24 cellular contexts compared by ENCODE assay signal in the genomic region with DNA sequence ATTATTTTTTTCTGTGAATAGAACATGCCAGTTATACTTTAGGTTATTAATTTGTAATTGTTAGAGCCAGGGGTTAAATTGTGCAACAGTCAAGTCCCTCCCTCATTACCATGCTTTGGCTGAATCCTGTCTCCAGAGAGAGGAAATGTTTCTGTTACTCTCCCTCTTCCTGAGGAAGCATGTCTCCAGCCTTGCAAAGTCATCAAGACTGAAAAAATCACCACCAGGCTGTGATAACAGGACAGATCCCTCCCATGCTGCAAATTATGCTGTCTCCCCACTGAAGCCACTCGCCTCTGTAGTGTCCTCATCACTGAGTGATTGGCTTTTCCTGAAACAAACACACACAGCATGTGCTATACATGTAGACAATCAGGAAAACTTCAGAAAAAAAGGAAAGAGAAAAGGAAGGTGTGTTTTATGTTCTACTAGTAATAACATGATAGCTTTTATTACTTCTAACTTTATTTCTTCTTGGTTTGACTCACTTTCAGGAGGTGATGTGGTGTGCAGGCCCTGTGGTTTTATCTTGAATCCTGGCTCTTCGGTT.
DNase-seq lines count a peak whose midpoint lies in the region; ATAC-seq, FAIRE-seq and TF ChIP-seq lines count a peak whose summit lies in the region.
"Had no signal": no experiment of that assay in that cellular context is flagged by ENCODE, and none has a peak within 500 bp of the region (broad histone marks: within the 10 kb centered on the region; RNA-seq: fewer than 3 reads in every experiment).

No MANE protein-coding gene starts in this region.

- H3K4me3 ChIP-seq in right atrium auricular region (no peak overlapping the region), endothelial cell of umbilical vein (replicated peaks in 1 of 3; ENCODE audit: insufficient read depth in 1 of 3, low read depth in 1 of 3, low read length in 3 of 3) (no peak overlapping the region), right lobe of liver (no peak overlapping the region), uterus (no peak overlapping the region), MG63 (no peak overlapping the region)
- H3K4me3 ChIP-seq: adrenal gland, neural progenitor cell had no signal

- CTCF ChIA-PET in endothelial cell of umbilical vein (lab: Charles Lee): interaction anchor here (1.4 kb wide), 1 partner anchor 9 kb away, joined by 4 read pairs; no protein-coding TSS in a partner anchor

- peak overlapping the region; percentile 48 for H3K4me2 ChIP-seq in endothelial cell of umbilical vein (ENCODE audit: insufficient read depth, low read length)
- H3K4me2 ChIP-seq: neural progenitor cell had no signal

- dilution Hi-C loops in endothelial cell of umbilical vein (cut with MboI; ENCODE audit: extremely low pct_ligation_motif_present, low sequenced_read_pairs): no loop called here

- H3K36me3 ChIP-seq in right atrium auricular region: no peaks in the 10 kb centered on the region
- H3K36me3 ChIP-seq in endothelial cell of umbilical vein (ENCODE audit: control insufficient read depth in 2 of 2, extremely low read depth in 1 of 2, insufficient read depth in 2 of 2, low read length in 2 of 2): no peaks in the 10 kb centered on the region
- no peaks in the 10 kb centered on the region for H3K36me3 ChIP-seq in right lobe of liver
- no peaks in the 10 kb centered on the region for H3K36me3 ChIP-seq in uterus
- no peaks in the 10 kb centered on the region for H3K36me3 ChIP-seq in MG63
- H3K36me3 ChIP-seq: adrenal gland, brain microvascular endothelial cell, neural progenitor cell had no signal

- no peaks in the 10 kb centered on the region for H3K4me1 Mint-ChIP-seq in activated T-helper 17 cell treated with anti-CD3 and anti-CD28 coated beads, Interleukin-2, amount 50 U/mL, for 72 hours
- H3K4me1 Mint-ChIP-seq: neural progenitor cell had no signal

- no peak overlapping the region for H3K4me3 Mint-ChIP-seq in activated T-helper 17 cell treated with anti-CD3 and anti-CD28 coated beads, Interleukin-2, amount 50 U/mL, for 72 hours
- H3K4me3 Mint-ChIP-seq: neural progenitor cell had no signal

- POLR2A ChIA-PET in endothelial cell of umbilical vein (lab: Charles Lee): no interaction called here

- DNase-seq in Right ventricle myocardium inferior (ENCODE audit: missing footprints) (no peak), right atrium auricular region (ENCODE audit: low spot score) (no peak), endothelial cell of umbilical vein (ENCODE audit: low read depth, low spot score) (peak; percentile 86), right lobe of liver (no peak), uterus (no peak), MG63 (no peak), erythroblast (lab: John Stamatoyannopoulos, UW) (no peak)
- DNase-seq: activated CD8-positive, alpha-beta memory T cell treated with anti-CD3 and anti-CD28 coated beads for 24 hours; activated naive CD4-positive, alpha-beta T cell treated with Interleukin-2 at 50 U/mL for 16 hours; activated T-cell treated with anti-CD3 and anti-CD28 coated beads, Interleukin-2, amount 50 U/mL, for 1 hour; brain microvascular endothelial cell; Caco-2; cortex of kidney; DMS79; GOT3; KG1; NCI-H1436 treated with DMSO at 0.1 percent for 48 hours; NCI-H446 treated with DMSO at 0.1 percent for 48 hours; posterior cingulate gyrus; trophoblast cell had no signal

- H3K27me3 Mint-ChIP-seq in activated T-helper 17 cell treated with anti-CD3 and anti-CD28 coated beads, Interleukin-2, amount 50 U/mL, for 72 hours: no peaks in the 10 kb centered on the region

- peak overlapping the region; percentile 87 for H2AFZ ChIP-seq in endothelial cell of umbilical vein (ENCODE audit: low read depth, low read length)
- H2AFZ ChIP-seq: neural progenitor cell had no signal

- H3K9me3 Mint-ChIP-seq in activated T-helper 17 cell treated with anti-CD3 and anti-CD28 coated beads, Interleukin-2, amount 50 U/mL, for 72 hours: peaks cover 13% of the 10 kb centered on the region
- H3K9me3 Mint-ChIP-seq: neural progenitor cell had no signal

- no peaks in the 10 kb centered on the region for H3K4me1 ChIP-seq in right atrium auricular region
- H3K4me1 ChIP-seq in endothelial cell of umbilical vein (ENCODE audit: control insufficient read depth, extremely low read depth, insufficient read depth, low read length): peaks cover 36% of the 10 kb centered on the region
- no peaks in the 10 kb centered on the region for H3K4me1 ChIP-seq in right lobe of liver
- no peaks in the 10 kb centered on the region for H3K4me1 ChIP-seq in uterus
- H3K4me1 ChIP-seq: adrenal gland, Caco-2, neural progenitor cell had no signal

- no peaks in the 10 kb centered on the region for H3K79me2 ChIP-seq in endothelial cell of umbilical vein (ENCODE audit: control insufficient read depth, insufficient read depth, low read length)

- WGBS in right lobe of liver (ENCODE audit: insufficient coverage, low coverage, low lambda C conversion rate, missing lambda C conversion rate): 32% methylated on average over 2 of the region's 2 CpGs

- peak; percentile 94 for FAIRE-seq in endothelial cell of umbilical vein (lab: Jason Lieb, UNC)
- FAIRE-seq: HTR-8/SVneo had no signal

- no peaks in the 10 kb centered on the region for H3K36me3 Mint-ChIP-seq in activated T-helper 17 cell treated with anti-CD3 and anti-CD28 coated beads, Interleukin-2, amount 50 U/mL, for 72 hours (ENCODE audit: low read depth)
- H3K36me3 Mint-ChIP-seq: neural progenitor cell had no signal

- no peaks in the 10 kb centered on the region for H4K20me1 ChIP-seq in endothelial cell of umbilical vein (replicated peaks; ENCODE audit: control insufficient read depth, extremely low read depth, insufficient read depth, low read length)

- no peak overlapping the region for H3K27ac Mint-ChIP-seq in activated T-helper 17 cell treated with anti-CD3 and anti-CD28 coated beads, Interleukin-2, amount 50 U/mL, for 72 hours
- H3K27ac Mint-ChIP-seq: neural progenitor cell had no signal

- H3K27ac ChIP-seq in right atrium auricular region (peak overlapping the region in 1 of 2 donors; percentile 11), endothelial cell of umbilical vein (ENCODE audit: insufficient read depth, low read depth, low read length) (peak overlapping the region; percentile 59), right lobe of liver (no peak overlapping the region), uterus (peak overlapping the region; percentile 30 to 60)
- H3K27ac ChIP-seq: adrenal gland, brain microvascular endothelial cell, neural progenitor cell had no signal

- intact Hi-C loops in Right ventricle myocardium inferior (cut with DNase I): loop anchor here (5.0 to 10.0 kb wide), 2 partner anchors 99 to 291 kb away; partner anchors contain the start of gene JAG1
- intact Hi-C loops in endothelial cell of umbilical vein (cut with micrococcal nuclease): loop anchor here (1.0 to 5.0 kb wide), 6 partner anchors 101 to 494 kb away; no protein-coding TSS in a partner anchor
- intact Hi-C loops in right lobe of liver (cut with DNase I): no loop called here
- intact Hi-C loops in uterus (cut with DNase I; ENCODE audit: low total_unique reads): no loop called here

- no peaks in the 10 kb centered on the region for H3K9me1 ChIP-seq in endothelial cell of umbilical vein (replicated peaks; ENCODE audit: control insufficient read depth, extremely low read depth, insufficient read depth, low read length)

- BruUV-seq in endothelial cell of umbilical vein (replicated peaks; lab: Mats Ljungman, UMichigan): no TSS peak

- H3K27me3 ChIP-seq in right atrium auricular region (no peaks in the 10 kb centered on the region), endothelial cell of umbilical vein (ENCODE audit: control insufficient read depth in 2 of 2, insufficient read depth in 2 of 2, low read length in 2 of 2) (no peaks in the 10 kb centered on the region), right lobe of liver (no peaks in the 10 kb centered on the region), uterus (no peaks in the 10 kb centered on the region), MG63 (no peaks in the 10 kb centered on the region)
- H3K27me3 ChIP-seq: adrenal gland, brain microvascular endothelial cell, neural progenitor cell had no signal

- ATAC-seq in Right ventricle myocardium inferior (peak; percentile 81), right lobe of liver (peak; percentile 65 to 87 (median 70))
- ATAC-seq in activated T-helper 17 cell treated with anti-CD3 and anti-CD28 coated beads, Interleukin-2, amount 50 U/mL, for 72 hours (replicated peaks): no peak

- TF ChIP-seq POLR2A in endothelial cell of umbilical vein (IDR thresholded peaks at IDR 0.05; ENCODE audit: low read depth, low read length) (peak; percentile 41), right lobe of liver (IDR thresholded peaks at IDR 0.05) (no peak), uterus (IDR thresholded peaks at IDR 0.05) (no peak), erythroblast (IDR thresholded peaks at IDR 0.05; ENCODE audit: low read length) (no peak)

- H3K9me3 ChIP-seq in right atrium auricular region (no peaks in the 10 kb centered on the region), endothelial cell of umbilical vein (replicated peaks; ENCODE audit: control insufficient read depth, insufficient read depth, low read length) (no peaks in the 10 kb centered on the region), right lobe of liver (no peaks in the 10 kb centered on the region), uterus (no peaks in the 10 kb centered on the region), MG63 (no peaks in the 10 kb centered on the region)
- H3K9me3 ChIP-seq: adrenal gland had no signal

- TF ChIP-seq CTCF in right atrium auricular region (IDR thresholded peaks at IDR 0.05) (no peak), endothelial cell of umbilical vein (IDR thresholded peaks at IDR 0.05; ENCODE audit: extremely low read depth in 1 of 2, insufficient read depth in 1 of 2, low read depth in 1 of 2, low read length in 2 of 2) (no peak), right lobe of liver (IDR thresholded peaks at IDR 0.05) (no peak), uterus (IDR thresholded peaks at IDR 0.05) (no peak)

- no peak overlapping the region for H3K9ac ChIP-seq in endothelial cell of umbilical vein (replicated peaks; ENCODE audit: extremely low read depth, insufficient read depth, low read length)
- H3K9ac ChIP-seq: neural progenitor cell had no signal

TF ChIP-seq in endothelial cell of umbilical vein, 7 proteins besides CTCF, POLR2A, EP300 and RAD21:
- TF ChIP-seq MYC (IDR thresholded peaks at IDR 0.05; ENCODE audit: low read depth, low read length): peak; percentile 32
- TF ChIP-seq GATA2 (IDR thresholded peaks at IDR 0.05; ENCODE audit: insufficient read depth, insufficient read length, low read depth, low read length): peak; percentile 64
- peak; percentile 63 for TF ChIP-seq FOS (IDR thresholded peaks at IDR 0.05; ENCODE audit: borderline replicate concordance, insufficient read depth, low read length)
- no peak for TF ChIP-seq EZH2 (IDR thresholded peaks at IDR 0.05; ENCODE audit: borderline replicate concordance, low read depth, low read length, severe bottlenecking)
- peak; percentile 69 for TF ChIP-seq POLR2AphosphoS5 (IDR thresholded peaks at IDR 0.05; ENCODE audit: insufficient read depth, low read depth, low read length)
- TF ChIP-seq JUN (IDR thresholded peaks at IDR 0.05; ENCODE audit: borderline replicate concordance, insufficient read depth, insufficient read length, low read depth): no peak
TF ChIP-seq in endothelial cell of umbilical vein: peak in this region for 4.

Comparison
In these comparisons a context has a peak if more than half of its experiments do, and no peak if none do; other contexts are left out.
1. H3K27ac ChIP-seq: peak in endothelial cell of umbilical vein (single experiment) and uterus (2 of 2); none in right lobe of liver (0 of 3).
2. intact Hi-C loops: an anchor here in Right ventricle myocardium inferior (5.0 to 10.0 kb wide) and endothelial cell of umbilical vein (1.0 to 5.0 kb wide); none called in right lobe of liver and uterus.